Comparison of ENCODE assay signal across 8 cellular contexts in genomic region chr7:152025077-152025936, GRCh38. TPM values are rescaled to one million over a fixed set of nuclear protein-coding genes. Genes with fewer than 3 reads are reported as not detected.
DNase-seq lines count a peak whose midpoint lies in the region; ATAC-seq and TF ChIP-seq lines count a peak whose summit lies in the region.

Gene GALNT11, plus strand, starts transcription at chr7:152025674. Its CDS starts 68,554 bp downstream, at chr7:152094228.

- H3K27me3 ChIP-seq in SJSA1 (replicated peaks) (no peaks in the 10 kb centered on the region), neutrophil (peaks cover 22% of the 10 kb centered on the region)

- H3K27ac ChIP-seq in SJSA1 (peak within 1 kb of the TSS; percentile 69), neutrophil (peak within 1 kb of the TSS; percentile 83)

- in situ Hi-C loops in KBM-7 (cut with MboI; ENCODE audit: low pct_unique_long_range_greater_than_20kb, low sequenced_read_pairs): no loop called here

- H3K36me3 ChIP-seq in SJSA1 (peaks cover 26% of the 10 kb centered on the region), neutrophil (no peaks in the 10 kb centered on the region)

- peak within 1 kb of the TSS; percentile 89 for H3K4me3 ChIP-seq in SJSA1
- H3K4me3 ChIP-seq in neutrophil (ENCODE audit: low read depth in 1 of 2, low read length in 1 of 2): peak within 1 kb of the TSS; percentile 72 to 83

- no peaks in the 10 kb centered on the region; the same call in 1 of the 2 replicates for H3K9me3 ChIP-seq in SJSA1 (replicated peaks)
- no peaks in the 10 kb centered on the region for H3K9me3 ChIP-seq in neutrophil

- DNase-seq in EH (ENCODE audit: low read depth): peak; percentile 86
- peak; percentile 84 for DNase-seq in KBM-7
- peak; percentile 82 to 89 for DNase-seq in SJSA1 (ENCODE audit: low read depth in 1 of 2, low spot score in 2 of 2)
- DNase-seq in activated naive CD4-positive, alpha-beta T cell treated with Interleukin-2 at 50 U/mL for 16 hours: peak; percentile 89
- peak; percentile 65 for DNase-seq in foreskin melanocyte

- TF ChIP-seq CTCF in neutrophil (IDR thresholded peaks at IDR 0.05): peak; percentile 55
- TF ChIP-seq CTCF in subcutaneous adipose tissue (IDR thresholded peaks at IDR 0.05; ENCODE audit: low read depth): no peak

- H3K4me1 ChIP-seq in SJSA1 (replicated peaks) (peaks cover 11% of the 10 kb centered on the region), neutrophil (ENCODE audit: control insufficient read depth in 1 of 2, insufficient read depth in 1 of 2, low read depth in 1 of 2, low read length in 1 of 2) (peaks cover 7 to 11% of the 10 kb centered on the region in 2 experiments)

- ATAC-seq in GM21723 (IDR thresholded peaks at IDR 0.05; ENCODE audit: unreplicated experiment): peak; percentile 97

RNA-seq across cellular contexts. Expression of gene GALNT11, which starts in this region (rescaled TPM):
- 42.9 and 48.8 TPM in 2 replicates for total RNA-seq in SJSA1 (2014; rRNA removed; shearing (Covaris generic))
- 10 to 100 TPM; 42.6 to 55.9 (median 48.4) TPM for total RNA-seq in subcutaneous adipose tissue

Comparison
In these comparisons a context has a peak if more than half of its experiments do, and no peak if none do; other contexts are left out.
1. Peak in every context shown above with its lines: DNase-seq, ATAC-seq, H3K4me3 ChIP-seq and H3K27ac ChIP-seq.